In the genomic region with DNA sequence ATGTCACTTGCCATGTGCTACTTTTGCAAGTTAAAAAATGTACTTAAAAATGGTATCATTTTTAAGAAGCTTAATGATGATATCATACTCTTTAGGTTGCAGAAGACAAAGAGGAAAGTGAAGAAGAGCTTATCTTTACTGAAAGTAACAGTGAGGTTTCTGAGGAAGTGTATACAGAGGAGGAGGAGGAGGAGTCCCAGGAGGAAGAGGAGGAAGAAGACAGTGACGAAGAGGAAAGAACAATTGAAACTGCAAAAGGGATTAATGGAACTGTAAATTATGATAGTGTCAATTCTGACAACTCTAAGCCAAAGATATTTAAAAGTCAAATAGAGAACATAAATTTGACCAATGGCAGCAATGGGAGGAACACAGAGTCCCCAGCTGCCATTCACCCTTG, we compare ENCODE assay signal across 23 cellular contexts. TPM values are rescaled to one million over a fixed set of nuclear protein-coding genes. Genes with fewer than 3 reads are reported as not detected.
DNase-seq lines count a peak whose midpoint lies in the region; ATAC-seq and TF ChIP-seq lines count a peak whose summit lies in the region.
"Had no signal": no experiment of that assay in that cellular context is flagged by ENCODE, and none has a peak within 500 bp of the region (broad histone marks: within the 10 kb centered on the region; RNA-seq: fewer than 3 reads in every experiment).

No MANE protein-coding gene starts in this region.

- no peak overlapping the region for H3K27ac Mint-ChIP-seq in osteocyte (ENCODE audit: unreplicated experiment)
- H3K27ac Mint-ChIP-seq: CD4-positive, alpha-beta T cell had no signal

- peaks cover 27% of the 10 kb centered on the region for H3K36me3 ChIP-seq in left ventricle myocardium inferior
- peaks cover 71% of the 10 kb centered on the region for H3K36me3 ChIP-seq in right atrium auricular region
- no peaks in the 10 kb centered on the region for H3K36me3 ChIP-seq in testis (ENCODE audit: low read depth, missing control alignments)
- H3K36me3 ChIP-seq: BLaER1 treated with 17β-estradiol and CSF1 and Interleukin-3, amounts not matched to agents 10 nM and 100 nM had no signal

- TF ChIP-seq POLR2A in testis (IDR thresholded peaks at IDR 0.05) = no peak

- H3K9me3 Mint-ChIP-seq in osteocyte (ENCODE audit: unreplicated experiment) = no peaks in the 10 kb centered on the region
- H3K9me3 Mint-ChIP-seq: CD4-positive, alpha-beta T cell had no signal

- peaks cover 37% of the 10 kb centered on the region for H3K27me3 Mint-ChIP-seq in osteocyte (ENCODE audit: unreplicated experiment)

- H3K4me3 ChIP-seq in left ventricle myocardium inferior (peak overlapping the region; percentile 71), right atrium auricular region (peak overlapping the region; percentile 13 to 48), testis (no peak overlapping the region)
- H3K4me3 ChIP-seq: BLaER1 treated with 17β-estradiol and CSF1 and Interleukin-3, amounts not matched to agents 10 nM and 100 nM had no signal

- TF ChIP-seq CTCF in left ventricle myocardium inferior (IDR thresholded peaks at IDR 0.05; ENCODE audit: borderline replicate concordance) (no peak), right atrium auricular region (IDR thresholded peaks at IDR 0.05) (no peak), testis (IDR thresholded peaks at IDR 0.05) (no peak), osteocyte (IDR thresholded peaks at IDR 0.05) (no peak)

- H3K27me3 ChIP-seq in left ventricle myocardium inferior (ENCODE audit: low read depth) = no peaks in the 10 kb centered on the region
- no peaks in the 10 kb centered on the region for H3K27me3 ChIP-seq in right atrium auricular region
- no peaks in the 10 kb centered on the region for H3K27me3 ChIP-seq in testis
- H3K27me3 ChIP-seq: BLaER1 treated with 17β-estradiol and CSF1 and Interleukin-3, amounts not matched to agents 10 nM and 100 nM had no signal

- H3K27ac ChIP-seq in left ventricle myocardium inferior (replicated peaks) = peak overlapping the region; percentile 93
- peak overlapping the region; percentile 29 to 90 for H3K27ac ChIP-seq in right atrium auricular region
- peak overlapping the region; percentile 73 to 74 for H3K27ac ChIP-seq in testis
- H3K27ac ChIP-seq: BLaER1 treated with 17β-estradiol and CSF1 and Interleukin-3, amounts not matched to agents 10 nM and 100 nM; KMS-11 had no signal

- intact Hi-C loops in left ventricle myocardium inferior (cut with micrococcal nuclease) = no loop called here
- intact Hi-C loops in Right ventricle myocardium superior (cut with DNase I) = no loop called here
- intact Hi-C loops in testis (cut with DNase I; ENCODE audit: low total_unique reads) = no loop called here

- 59 to 64% methylated on average over 1 of the region's 1 CpG for WGBS in testis, 2 donors

- H3K4me3 Mint-ChIP-seq in osteocyte (ENCODE audit: unreplicated experiment) = no peak overlapping the region
- H3K4me3 Mint-ChIP-seq: CD4-positive, alpha-beta T cell had no signal

- no peak for ATAC-seq in Right ventricle myocardium superior (ENCODE audit: poor library complexity)

- no peaks in the 10 kb centered on the region for H3K36me3 Mint-ChIP-seq in osteocyte (ENCODE audit: unreplicated experiment)

- H3K4me1 ChIP-seq in left ventricle myocardium inferior (peaks cover 47% of the 10 kb centered on the region), right atrium auricular region (peaks cover 0 to 17% of the 10 kb centered on the region in 2 donors), testis (no peaks in the 10 kb centered on the region)

- H3K9me3 ChIP-seq in left ventricle myocardium inferior (replicated peaks) (no peaks in the 10 kb centered on the region), right atrium auricular region (no peaks in the 10 kb centered on the region), testis (no peaks in the 10 kb centered on the region)
- H3K9me3 ChIP-seq: BLaER1 treated with 17β-estradiol and CSF1 and Interleukin-3, amounts not matched to agents 10 nM and 100 nM had no signal

- H3K4me1 Mint-ChIP-seq in osteocyte (ENCODE audit: unreplicated experiment) = no peaks in the 10 kb centered on the region

- DNase-seq in left ventricle myocardium inferior (no peak), Right ventricle myocardium superior (no peak), OCI-M1 (lab: John Stamatoyannopoulos, UW) (peak; percentile 33), right atrium auricular region (ENCODE audit: low spot score) (no peak), testis (no peak), NCI-H1105 treated with DMSO at 0.1 percent for 48 hours (lab: John Stamatoyannopoulos, UW) (no peak), osteocyte (ENCODE audit: extremely low spot score, unreplicated experiment) (no peak)
- DNase-seq: AML-193; CD4-positive, alpha-beta T cell; DMS53; GOT3; HCEC 1CT; IMR-90; NCI-H2029; NCI-H446 treated with DMSO at 0.1 percent for 48 hours; NCI-H526; RPMI8226; SHP77 treated with DMSO at 0.1 percent for 48 hours had no signal

RNA-seq across cellular contexts. Expression of gene LMOD2, which starts 6.1 kb away (rescaled TPM):
- total RNA-seq in left ventricle myocardium inferior (888 TPM), Right ventricle myocardium superior (511 TPM), right atrium auricular region (100 to 1,000 TPM; 374 to 493 TPM), testis (under 1 TPM; 0.19 to 0.39 TPM), osteocyte (not detected in 2 replicates)
- polyA plus RNA-seq in testis (ENCODE audit: insufficient read depth, low read depth, low replicate concordance) = 3.6 TPM
- total RNA-seq: CD4-positive, alpha-beta T cell; Daoy; G401; IMR-90 had no signal
- polyA plus RNA-seq: AG04450, IMR-90 had no signal

Comparison
In these comparisons a context has a peak if more than half of its experiments do, and no peak if none do; other contexts are left out.
1. H3K4me3 ChIP-seq: peak in left ventricle myocardium inferior (single experiment) and right atrium auricular region (2 of 2); none in testis (0 of 2).
2. RNA of gene LMOD2, which starts 6.1 kb away (total RNA-seq): 888 TPM in left ventricle myocardium inferior (single experiment), 511 TPM in Right ventricle myocardium superior (single experiment) and 374 to 493 TPM in right atrium auricular region; 0.19 to 0.39 TPM in testis and not detected in osteocyte; every median in the first group is over 100 times any median in the second.
3. Peak in every context shown above with its lines, with median percentiles within 50 percentile points of each other: H3K27ac ChIP-seq.